In the genomic region with DNA sequence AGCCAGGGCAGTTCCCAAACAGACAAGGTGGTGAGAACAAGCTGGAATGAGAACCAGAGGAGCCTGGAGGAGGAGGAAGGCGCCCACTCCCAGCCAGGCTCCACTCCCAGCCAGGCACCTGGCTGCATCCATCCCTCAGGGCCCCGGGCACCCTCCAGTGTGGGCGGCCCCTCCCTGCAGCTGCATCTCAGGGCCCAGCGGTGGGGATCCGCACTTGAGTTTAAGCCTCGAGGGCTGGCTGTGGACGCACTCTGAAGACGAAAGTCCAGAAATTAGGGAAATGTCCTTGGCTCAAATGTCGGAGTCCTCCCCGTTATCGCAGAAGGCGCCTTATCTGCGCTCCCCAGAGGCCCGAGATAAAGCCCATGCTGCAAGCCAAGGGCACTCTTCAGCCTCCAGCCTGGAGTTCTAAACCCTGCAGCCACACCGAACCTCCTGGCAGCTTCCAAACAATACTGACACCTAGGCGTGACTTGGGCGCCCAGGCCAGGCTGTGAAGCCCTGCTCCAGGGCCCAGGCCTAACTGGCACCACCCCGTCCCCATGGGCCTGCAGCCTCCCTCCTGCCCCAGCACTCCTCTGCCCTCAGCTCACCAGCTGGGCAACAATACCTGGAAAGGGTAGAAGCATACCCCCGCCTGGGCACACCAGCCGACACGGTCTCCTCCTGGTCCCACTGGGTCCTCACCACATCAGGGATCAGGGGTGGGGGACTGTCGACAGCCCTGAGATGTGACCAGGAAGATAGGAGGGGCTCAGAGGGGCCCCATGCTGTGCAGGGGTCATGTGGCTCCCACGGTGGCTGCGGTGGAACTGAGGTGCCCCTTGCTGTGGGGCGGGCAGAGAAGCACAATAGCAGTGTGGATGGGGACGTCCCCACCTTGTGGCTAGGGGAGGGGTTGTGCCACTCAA, we compare ENCODE assay signal across 1 cellular context.
TF ChIP-seq lines count a peak whose summit lies in the region.

No MANE protein-coding gene starts in this region.

TF ChIP-seq in GM23338, 12 proteins besides CTCF, POLR2A, EP300 and RAD21 (continued from another document):
- TF ChIP-seq, protein P1, sequence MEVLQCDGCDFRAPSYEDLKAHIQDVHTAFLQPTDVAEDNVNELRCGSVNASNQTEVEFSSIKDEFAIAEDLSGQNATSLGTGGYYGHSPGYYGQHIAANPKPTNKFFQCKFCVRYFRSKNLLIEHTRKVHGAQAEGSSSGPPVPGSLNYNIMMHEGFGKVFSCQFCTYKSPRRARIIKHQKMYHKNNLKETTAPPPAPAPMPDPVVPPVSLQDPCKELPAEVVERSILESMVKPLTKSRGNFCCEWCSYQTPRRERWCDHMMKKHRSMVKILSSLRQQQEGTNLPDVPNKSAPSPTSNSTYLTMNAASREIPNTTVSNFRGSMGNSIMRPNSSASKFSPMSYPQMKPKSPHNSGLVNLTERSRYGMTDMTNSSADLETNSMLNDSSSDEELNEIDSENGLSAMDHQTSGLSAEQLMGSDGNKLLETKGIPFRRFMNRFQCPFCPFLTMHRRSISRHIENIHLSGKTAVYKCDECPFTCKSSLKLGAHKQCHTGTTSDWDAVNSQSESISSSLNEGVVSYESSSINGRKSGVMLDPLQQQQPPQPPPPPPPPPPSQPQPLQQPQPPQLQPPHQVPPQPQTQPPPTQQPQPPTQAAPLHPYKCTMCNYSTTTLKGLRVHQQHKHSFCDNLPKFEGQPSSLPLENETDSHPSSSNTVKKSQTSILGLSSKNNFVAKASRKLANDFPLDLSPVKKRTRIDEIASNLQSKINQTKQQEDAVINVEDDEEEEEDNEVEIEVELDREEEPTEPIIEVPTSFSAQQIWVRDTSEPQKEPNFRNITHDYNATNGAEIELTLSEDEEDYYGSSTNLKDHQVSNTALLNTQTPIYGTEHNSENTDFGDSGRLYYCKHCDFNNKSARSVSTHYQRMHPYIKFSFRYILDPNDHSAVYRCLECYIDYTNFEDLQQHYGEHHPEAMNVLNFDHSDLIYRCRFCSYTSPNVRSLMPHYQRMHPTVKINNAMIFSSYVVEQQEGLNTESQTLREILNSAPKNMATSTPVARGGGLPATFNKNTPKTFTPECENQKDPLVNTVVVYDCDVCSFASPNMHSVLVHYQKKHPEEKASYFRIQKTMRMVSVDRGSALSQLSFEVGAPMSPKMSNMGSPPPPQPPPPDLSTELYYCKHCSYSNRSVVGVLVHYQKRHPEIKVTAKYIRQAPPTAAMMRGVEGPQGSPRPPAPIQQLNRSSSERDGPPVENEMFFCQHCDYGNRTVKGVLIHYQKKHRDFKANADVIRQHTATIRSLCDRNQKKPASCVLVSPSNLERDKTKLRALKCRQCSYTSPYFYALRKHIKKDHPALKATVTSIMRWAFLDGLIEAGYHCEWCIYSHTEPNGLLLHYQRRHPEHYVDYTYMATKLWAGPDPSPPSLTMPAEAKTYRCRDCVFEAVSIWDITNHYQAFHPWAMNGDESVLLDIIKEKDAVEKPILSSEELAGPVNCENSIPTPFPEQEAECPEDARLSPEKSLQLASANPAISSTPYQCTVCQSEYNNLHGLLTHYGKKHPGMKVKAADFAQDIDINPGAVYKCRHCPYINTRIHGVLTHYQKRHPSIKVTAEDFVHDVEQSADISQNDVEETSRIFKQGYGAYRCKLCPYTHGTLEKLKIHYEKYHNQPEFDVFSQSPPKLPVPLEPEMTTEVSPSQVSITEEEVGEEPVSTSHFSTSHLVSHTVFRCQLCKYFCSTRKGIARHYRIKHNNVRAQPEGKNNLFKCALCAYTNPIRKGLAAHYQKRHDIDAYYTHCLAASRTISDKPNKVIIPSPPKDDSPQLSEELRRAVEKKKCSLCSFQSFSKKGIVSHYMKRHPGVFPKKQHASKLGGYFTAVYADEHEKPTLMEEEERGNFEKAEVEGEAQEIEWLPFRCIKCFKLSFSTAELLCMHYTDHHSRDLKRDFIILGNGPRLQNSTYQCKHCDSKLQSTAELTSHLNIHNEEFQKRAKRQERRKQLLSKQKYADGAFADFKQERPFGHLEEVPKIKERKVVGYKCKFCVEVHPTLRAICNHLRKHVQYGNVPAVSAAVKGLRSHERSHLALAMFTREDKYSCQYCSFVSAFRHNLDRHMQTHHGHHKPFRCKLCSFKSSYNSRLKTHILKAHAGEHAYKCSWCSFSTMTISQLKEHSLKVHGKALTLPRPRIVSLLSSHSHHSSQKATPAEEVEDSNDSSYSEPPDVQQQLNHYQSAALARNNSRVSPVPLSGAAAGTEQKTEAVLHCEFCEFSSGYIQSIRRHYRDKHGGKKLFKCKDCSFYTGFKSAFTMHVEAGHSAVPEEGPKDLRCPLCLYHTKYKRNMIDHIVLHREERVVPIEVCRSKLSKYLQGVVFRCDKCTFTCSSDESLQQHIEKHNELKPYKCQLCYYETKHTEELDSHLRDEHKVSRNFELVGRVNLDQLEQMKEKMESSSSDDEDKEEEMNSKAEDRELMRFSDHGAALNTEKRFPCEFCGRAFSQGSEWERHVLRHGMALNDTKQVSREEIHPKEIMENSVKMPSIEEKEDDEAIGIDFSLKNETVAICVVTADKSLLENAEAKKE (CRISPR knock-in tag; IDR thresholded peaks at IDR 0.05), result no peak
- TF ChIP-seq, protein P2, sequence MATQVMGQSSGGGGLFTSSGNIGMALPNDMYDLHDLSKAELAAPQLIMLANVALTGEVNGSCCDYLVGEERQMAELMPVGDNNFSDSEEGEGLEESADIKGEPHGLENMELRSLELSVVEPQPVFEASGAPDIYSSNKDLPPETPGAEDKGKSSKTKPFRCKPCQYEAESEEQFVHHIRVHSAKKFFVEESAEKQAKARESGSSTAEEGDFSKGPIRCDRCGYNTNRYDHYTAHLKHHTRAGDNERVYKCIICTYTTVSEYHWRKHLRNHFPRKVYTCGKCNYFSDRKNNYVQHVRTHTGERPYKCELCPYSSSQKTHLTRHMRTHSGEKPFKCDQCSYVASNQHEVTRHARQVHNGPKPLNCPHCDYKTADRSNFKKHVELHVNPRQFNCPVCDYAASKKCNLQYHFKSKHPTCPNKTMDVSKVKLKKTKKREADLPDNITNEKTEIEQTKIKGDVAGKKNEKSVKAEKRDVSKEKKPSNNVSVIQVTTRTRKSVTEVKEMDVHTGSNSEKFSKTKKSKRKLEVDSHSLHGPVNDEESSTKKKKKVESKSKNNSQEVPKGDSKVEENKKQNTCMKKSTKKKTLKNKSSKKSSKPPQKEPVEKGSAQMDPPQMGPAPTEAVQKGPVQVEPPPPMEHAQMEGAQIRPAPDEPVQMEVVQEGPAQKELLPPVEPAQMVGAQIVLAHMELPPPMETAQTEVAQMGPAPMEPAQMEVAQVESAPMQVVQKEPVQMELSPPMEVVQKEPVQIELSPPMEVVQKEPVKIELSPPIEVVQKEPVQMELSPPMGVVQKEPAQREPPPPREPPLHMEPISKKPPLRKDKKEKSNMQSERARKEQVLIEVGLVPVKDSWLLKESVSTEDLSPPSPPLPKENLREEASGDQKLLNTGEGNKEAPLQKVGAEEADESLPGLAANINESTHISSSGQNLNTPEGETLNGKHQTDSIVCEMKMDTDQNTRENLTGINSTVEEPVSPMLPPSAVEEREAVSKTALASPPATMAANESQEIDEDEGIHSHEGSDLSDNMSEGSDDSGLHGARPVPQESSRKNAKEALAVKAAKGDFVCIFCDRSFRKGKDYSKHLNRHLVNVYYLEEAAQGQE (IDR thresholded peaks at IDR 0.05; ENCODE audit: unreplicated experiment), result no peak
- TF ChIP-seq, protein P3, sequence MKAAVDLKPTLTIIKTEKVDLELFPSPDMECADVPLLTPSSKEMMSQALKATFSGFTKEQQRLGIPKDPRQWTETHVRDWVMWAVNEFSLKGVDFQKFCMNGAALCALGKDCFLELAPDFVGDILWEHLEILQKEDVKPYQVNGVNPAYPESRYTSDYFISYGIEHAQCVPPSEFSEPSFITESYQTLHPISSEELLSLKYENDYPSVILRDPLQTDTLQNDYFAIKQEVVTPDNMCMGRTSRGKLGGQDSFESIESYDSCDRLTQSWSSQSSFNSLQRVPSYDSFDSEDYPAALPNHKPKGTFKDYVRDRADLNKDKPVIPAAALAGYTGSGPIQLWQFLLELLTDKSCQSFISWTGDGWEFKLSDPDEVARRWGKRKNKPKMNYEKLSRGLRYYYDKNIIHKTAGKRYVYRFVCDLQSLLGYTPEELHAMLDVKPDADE (IDR thresholded peaks at IDR 0.05), result no peak
- TF ChIP-seq ZNF331 (CRISPR knock-in tag; IDR thresholded peaks at IDR 0.05; ENCODE audit: low read depth) (no peak), ZNF114 (CRISPR knock-in tag; IDR thresholded peaks at IDR 0.05) (no peak), EZH2phosphoT487 (IDR thresholded peaks at IDR 0.05; ENCODE audit: unreplicated experiment) (no peak), EZH2 (IDR thresholded peaks at IDR 0.05; ENCODE audit: low read depth, unreplicated experiment) (no peak), STAT1 (IDR thresholded peaks at IDR 0.05; ENCODE audit: unreplicated experiment) (no peak), JUNB (IDR thresholded peaks at IDR 0.05; ENCODE audit: unreplicated experiment) (no peak), CREB1 (CRISPR knock-in tag; IDR thresholded peaks at IDR 0.05; ENCODE audit: low read depth) (no peak), NANOG (IDR thresholded peaks at IDR 0.05; ENCODE audit: borderline replicate concordance) (no peak)
